Comparison of ENCODE assay signal across 19 cellular contexts in genomic region chr3:190710723-190711122, GRCh38.
DNase-seq lines count a peak whose midpoint lies in the region; ATAC-seq and TF ChIP-seq lines count a peak whose summit lies in the region.
"Had no signal": no experiment of that assay in that cellular context is flagged by ENCODE, and none has a peak within 500 bp of the region (broad histone marks: within the 10 kb centered on the region; RNA-seq: fewer than 3 reads in every experiment).

No MANE protein-coding gene starts in this region.

- CTCF ChIA-PET in WTC11 (lab: Charles Lee) = interaction anchor here (0.8 to 2.3 kb wide), 3 partner anchors 10 to 340 kb away, joined by 3 to 14 read pairs (median 4); no protein-coding TSS in a partner anchor

- DNase-seq in GM23338 (ENCODE audit: low spot score) (peak; percentile 22), WTC11 (ENCODE audit: low spot score) (no peak), mesendoderm (peak; percentile 10), osteocyte (ENCODE audit: extremely low spot score, unreplicated experiment) (no peak), NCI-H524 treated with DMSO at 0.1 percent for 48 hours (lab: John Stamatoyannopoulos, UW) (no peak), mesenteric fat pad (ENCODE audit: low spot score) (no peak), NCI-H2029 treated with DMSO at 0.1 percent for 48 hours (lab: John Stamatoyannopoulos, UW) (no peak)
- DNase-seq: 8988T; ACHN; BE2C; C1 segment of cervical spinal cord; Caco-2; Calu3; CD4-positive, alpha-beta T cell; CD8-positive, alpha-beta T cell; DMS79 treated with DMSO at 0.1 percent for 48 hours; GF-D8 had no signal

- H3K79me2 ChIP-seq in GM23338 (replicated peaks; ENCODE audit: insufficient read depth) (no peaks in the 10 kb centered on the region), mesendoderm (ENCODE audit: control insufficient read depth, insufficient read depth, low read length) (no peaks in the 10 kb centered on the region)

- no peak overlapping the region for H4K8ac ChIP-seq in mesendoderm (ENCODE audit: low read depth, low read length)

- POLR2A ChIA-PET in WTC11 (lab: Charles Lee) = no interaction called here

- no peak overlapping the region for H2BK120ac ChIP-seq in mesendoderm (ENCODE audit: low read depth, low read length)

- no peak overlapping the region for H3K23ac ChIP-seq in mesendoderm (ENCODE audit: low read length)

- H3K27me3 ChIP-seq in GM23338 (ENCODE audit: insufficient read depth) (no peaks in the 10 kb centered on the region), mesendoderm (ENCODE audit: insufficient read depth, low read length, poor library complexity) (no peaks in the 10 kb centered on the region)
- H3K27me3 ChIP-seq: BE2C, BLaER1 had no signal

- H3K36me3 ChIP-seq in GM23338 (ENCODE audit: insufficient read depth) (no peaks in the 10 kb centered on the region), mesendoderm (ENCODE audit: control insufficient read depth, insufficient read depth, low read length) (no peaks in the 10 kb centered on the region)
- H3K36me3 ChIP-seq: BE2C, BLaER1 had no signal

- H3K4me3 Mint-ChIP-seq in GM23338 (no peak overlapping the region), WTC11 (no peak overlapping the region), osteocyte (ENCODE audit: unreplicated experiment) (no peak overlapping the region)
- H3K4me3 Mint-ChIP-seq: CD4-positive, alpha-beta T cell; CD8-positive, alpha-beta T cell had no signal

- H3K4me3 ChIP-seq in GM23338 = no peak overlapping the region
- no peak overlapping the region for H3K4me3 ChIP-seq in mesendoderm (ENCODE audit: low read length)
- H3K4me3 ChIP-seq: BLaER1 had no signal

- H3K9ac ChIP-seq in mesendoderm (ENCODE audit: low read length) = no peak overlapping the region
- H3K9ac ChIP-seq: BLaER1 had no signal

- H2AFZ ChIP-seq in GM23338 = no peak overlapping the region

- peaks cover 26% of the 10 kb centered on the region for H3K4me1 Mint-ChIP-seq in GM23338
- H3K4me1 Mint-ChIP-seq in WTC11 = peaks cover 28% of the 10 kb centered on the region
- H3K4me1 Mint-ChIP-seq in osteocyte (ENCODE audit: unreplicated experiment) = peaks cover 69% of the 10 kb centered on the region

- WGBS in mesendoderm (ENCODE audit: extremely low coverage, insufficient coverage, low lambda C conversion rate) = no CpG with 5 or more reads among the region's 3 CpGs

- H4K20me1 ChIP-seq in GM23338 (replicated peaks; ENCODE audit: insufficient read depth) = no peaks in the 10 kb centered on the region
- H4K20me1 ChIP-seq: BLaER1 had no signal

- no peak overlapping the region for H3K18ac ChIP-seq in mesendoderm (ENCODE audit: low read length)

- no peak overlapping the region for H3K27ac Mint-ChIP-seq in GM23338
- no peak overlapping the region for H3K27ac Mint-ChIP-seq in WTC11
- H3K27ac Mint-ChIP-seq in osteocyte (ENCODE audit: unreplicated experiment) = peak overlapping the region; percentile 62
- H3K27ac Mint-ChIP-seq: CD4-positive, alpha-beta T cell; CD8-positive, alpha-beta T cell had no signal

- peak; percentile 69 for ATAC-seq in GM23338
- peak; percentile 72 for ATAC-seq in WTC11
- no peak for ATAC-seq in activated CD4-positive, CD25-positive, alpha-beta regulatory T cell treated with anti-CD3 and anti-CD28 coated beads, Interleukin-2, amount 50 U/mL, for 24 hours
- ATAC-seq: CD8-positive, alpha-beta T cell had no signal

- H2AK5ac ChIP-seq in mesendoderm (ENCODE audit: low read length) = no peak overlapping the region

- no peaks in the 10 kb centered on the region for H3F3A ChIP-seq in GM23338 (replicated peaks; ENCODE audit: low read depth)

- peaks cover 2% of the 10 kb centered on the region for H3K27me3 Mint-ChIP-seq in GM23338 (ENCODE audit: insufficient read depth, low read depth, poor library complexity)
- H3K27me3 Mint-ChIP-seq in WTC11 (ENCODE audit: low read depth) = no peaks in the 10 kb centered on the region
- H3K27me3 Mint-ChIP-seq in osteocyte (ENCODE audit: unreplicated experiment) = no peaks in the 10 kb centered on the region

- H3K4me1 ChIP-seq in GM23338 (ENCODE audit: insufficient read depth) (peaks cover 26% of the 10 kb centered on the region), mesendoderm (ENCODE audit: control insufficient read depth, low read depth, low read length) (no peaks in the 10 kb centered on the region)
- H3K4me1 ChIP-seq: BE2C, BLaER1, Caco-2 had no signal

- H3K4ac ChIP-seq in mesendoderm (ENCODE audit: low read depth, low read length) = no peak overlapping the region

- H3K4me2 ChIP-seq in GM23338 (peak overlapping the region; percentile 36; the same call in 1 of the 2 replicates), mesendoderm (ENCODE audit: low read length) (no peak overlapping the region)
- H3K4me2 ChIP-seq: BLaER1 had no signal

- H3K9me2 ChIP-seq in GM23338 (ENCODE audit: insufficient read depth) = peaks cover 13% of the 10 kb centered on the region; the same call in 1 of the 2 replicates

- no peaks in the 10 kb centered on the region for H3K36me3 Mint-ChIP-seq in GM23338 (ENCODE audit: low read depth)
- no peaks in the 10 kb centered on the region for H3K36me3 Mint-ChIP-seq in WTC11
- H3K36me3 Mint-ChIP-seq in osteocyte (ENCODE audit: unreplicated experiment) = no peaks in the 10 kb centered on the region
- H3K36me3 Mint-ChIP-seq: CD8-positive, alpha-beta T cell had no signal

- TF ChIP-seq CTCF in GM23338 (conservative IDR thresholded peaks at IDR 0.05; ENCODE audit: low read depth in 2 of 2) (no peak), WTC11 (IDR thresholded peaks at IDR 0.05) (no peak), osteocyte (IDR thresholded peaks at IDR 0.05) (no peak)

- no peaks in the 10 kb centered on the region for H3K79me1 ChIP-seq in mesendoderm (ENCODE audit: low read length)

- H3K56ac ChIP-seq in mesendoderm (ENCODE audit: low read length) = no peak overlapping the region

- no peak overlapping the region for H2BK5ac ChIP-seq in mesendoderm (ENCODE audit: low read length)

- no peaks in the 10 kb centered on the region for H3K9me3 Mint-ChIP-seq in GM23338
- no peaks in the 10 kb centered on the region for H3K9me3 Mint-ChIP-seq in WTC11
- H3K9me3 Mint-ChIP-seq in osteocyte (ENCODE audit: unreplicated experiment) = peaks cover 2% of the 10 kb centered on the region
- H3K9me3 Mint-ChIP-seq: CD4-positive, alpha-beta T cell; CD8-positive, alpha-beta T cell had no signal

- H4K5ac ChIP-seq in mesendoderm (ENCODE audit: low read length) = no peak overlapping the region

- no peak overlapping the region for H2BK15ac ChIP-seq in mesendoderm (replicated peaks; ENCODE audit: low read depth)

- H3K27ac ChIP-seq in GM23338 (ENCODE audit: low read depth) (no peak overlapping the region), mesendoderm (ENCODE audit: low read depth, low read length) (no peak overlapping the region)
- H3K27ac ChIP-seq: BLaER1 had no signal

TF ChIP-seq in GM23338, 12 proteins besides CTCF, POLR2A, EP300 and RAD21 (continues in another document):
- TF ChIP-seq STAT1 (IDR thresholded peaks at IDR 0.05; ENCODE audit: unreplicated experiment) (no peak), NANOG (IDR thresholded peaks at IDR 0.05; ENCODE audit: borderline replicate concordance) (no peak)

TF ChIP-seq in WTC11, 78 proteins besides CTCF, POLR2A, EP300 and RAD21:
- TF ChIP-seq ZNF138 (CRISPR knock-in tag; conservative IDR thresholded peaks at IDR 0.05) = no peak
- no peak for TF ChIP-seq MYBL2 (CRISPR knock-in tag; IDR thresholded peaks at IDR 0.05)
- TF ChIP-seq MXD4 (CRISPR knock-in tag; IDR thresholded peaks at IDR 0.05; ENCODE audit: borderline replicate concordance) = no peak
- TF ChIP-seq TEAD4 (CRISPR knock-in tag; IDR thresholded peaks at IDR 0.05) = no peak
- TF ChIP-seq, protein P1, sequence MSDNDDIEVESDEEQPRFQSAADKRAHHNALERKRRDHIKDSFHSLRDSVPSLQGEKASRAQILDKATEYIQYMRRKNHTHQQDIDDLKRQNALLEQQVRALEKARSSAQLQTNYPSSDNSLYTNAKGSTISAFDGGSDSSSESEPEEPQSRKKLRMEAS (CRISPR knock-in tag; IDR thresholded peaks at IDR 0.05) = no peak
- TF ChIP-seq FOXK1 (CRISPR knock-in tag; IDR thresholded peaks at IDR 0.05) = no peak
- TF ChIP-seq SP1 (CRISPR knock-in tag; conservative IDR thresholded peaks at IDR 0.05) = no peak

Comparison
In these comparisons a context has a peak if more than half of its experiments do, and no peak if none do; other contexts are left out.
1. ATAC-seq: peak in GM23338 (single experiment) and WTC11 (single experiment); none in activated CD4-positive, CD25-positive, alpha-beta regulatory T cell treated with anti-CD3 and anti-CD28 coated beads, Interleukin-2, amount 50 U/mL, for 24 hours (0 of 2).
2. DNase-seq: peak in GM23338 (single experiment) and mesendoderm (single experiment); none in WTC11 (single experiment), osteocyte (single experiment), NCI-H524 treated with DMSO at 0.1 percent for 48 hours (single experiment), mesenteric fat pad (single experiment) and NCI-H2029 treated with DMSO at 0.1 percent for 48 hours (single experiment).